ENCODE assay signal across 20 cellular contexts in genomic region chr6:111101987-111102386, GRCh38. TPM values are rescaled to one million over a fixed set of nuclear protein-coding genes. Genes with fewer than 3 reads are reported as not detected.
"Had no signal": no experiment of that assay in that cellular context is flagged by ENCODE, and none has a peak within 500 bp of the region (broad histone marks: within the 10 kb centered on the region; RNA-seq: fewer than 3 reads in every experiment).

No MANE protein-coding gene starts in this region.

- H3K36me3 ChIP-seq: MG63, SJCRH30 had no signal

- DNase-seq: IMR-90, Karpas-422, KG1, MG63, NCI-H1092, NCI-H1436, NCI-H187, NCI-H2029, NCI-H2081 treated with DMSO at 0.1 percent for 48 hours, NCI-H2171, NCI-H226, NCI-H446, NCI-H510A, NCI-H524 treated with DMSO at 0.1 percent for 48 hours, NCI-H69, NCI-H774, PC-3, SHP77 treated with DMSO at 0.1 percent for 48 hours, SJCRH30 had no signal

- H3K27ac ChIP-seq: SJCRH30 had no signal

- H3K4me1 ChIP-seq: SJCRH30 had no signal

- H3K27me3 ChIP-seq: MG63, SJCRH30 had no signal

- H3K9me3 ChIP-seq: MG63, SJCRH30 had no signal

- H3K4me3 ChIP-seq: MG63, SJCRH30 had no signal

RNA-seq across cellular contexts. Expression of gene SLC16A10, which starts 14.7 kb away (rescaled TPM):
- total RNA-seq: IMR-90, OCI-LY7 had no signal
